15 cellular contexts compared by ENCODE assay signal in genomic region chr12:3158851-3159465, GRCh38.
DNase-seq lines count a peak whose midpoint lies in the region; TF ChIP-seq lines count a peak whose summit lies in the region.
"Had no signal": no experiment of that assay in that cellular context is flagged by ENCODE, and none has a peak within 500 bp of the region (broad histone marks: within the 10 kb centered on the region; RNA-seq: fewer than 3 reads in every experiment).

No MANE protein-coding gene starts in this region.

- 16 to 17% methylated on average over 11 of the region's 11 CpGs for WGBS in GM23248 (ENCODE audit: low coverage in 1 of 2, low lambda C conversion rate in 2 of 2, missing lambda C conversion rate in 2 of 2), 2 experiments
- WGBS in suprapubic skin, result 53% methylated on average over 11 of the region's 11 CpGs
- 49 to 74% (median 71%) methylated on average over 11 of the region's 11 CpGs for WGBS in stomach, 5 donors

- H3K27ac ChIP-seq in GM23248 (peak overlapping the region; percentile 65), brain microvascular endothelial cell (peak overlapping the region; percentile 56), suprapubic skin (peak overlapping the region; percentile 3), stomach (peak overlapping the region in 2 of 5 donors; percentile 24 to 79)

- in situ Hi-C loops in GM23248 (cut with MboI) (no loop called here), brain microvascular endothelial cell (cut with HindIII; ENCODE audit: low pct_ligation_motif_present, low sequenced_read_pairs) (no loop called here)

- H3K4me3 ChIP-seq in GM23248 (no peak overlapping the region), brain microvascular endothelial cell (ENCODE audit: low read depth, low read length) (no peak overlapping the region), suprapubic skin (no peak overlapping the region), stomach (no peak overlapping the region)
- H3K4me3 ChIP-seq: HAP-1, K562 had no signal

- no peaks in the 10 kb centered on the region for H3F3A ChIP-seq in GM23248 (ENCODE audit: insufficient read depth)

- no peaks in the 10 kb centered on the region for H3K9me2 ChIP-seq in GM23248 (ENCODE audit: insufficient read depth)

- peak overlapping the region; percentile 36 for H3K4me2 ChIP-seq in GM23248 (ENCODE audit: unreplicated experiment)

- H3K4me1 ChIP-seq in GM23248 (ENCODE audit: insufficient read depth) (peaks cover 16% of the 10 kb centered on the region), suprapubic skin (peaks cover 8% of the 10 kb centered on the region), stomach (peaks cover 0 to 12% (median 0%) of the 10 kb centered on the region in 4 donors)
- H3K4me1 ChIP-seq: HAP-1 had no signal

- no peak for TF ChIP-seq POLR2A in suprapubic skin (IDR thresholded peaks at IDR 0.05)
- no peak for TF ChIP-seq POLR2A in stomach (IDR thresholded peaks at IDR 0.05)

- H3K36me3 ChIP-seq in GM23248 (ENCODE audit: low read depth), result no peaks in the 10 kb centered on the region
- no peaks in the 10 kb centered on the region for H3K36me3 ChIP-seq in brain microvascular endothelial cell (replicated peaks)
- no peaks in the 10 kb centered on the region for H3K36me3 ChIP-seq in suprapubic skin
- no peaks in the 10 kb centered on the region for H3K36me3 ChIP-seq in stomach
- H3K36me3 ChIP-seq: HAP-1 had no signal

- TF ChIP-seq EP300 in suprapubic skin (IDR thresholded peaks at IDR 0.05) (no peak), stomach (IDR thresholded peaks at IDR 0.05) (no peak)

- peak overlapping the region; percentile 75 for H2AFZ ChIP-seq in GM23248

- DNase-seq in GM23248, result peak; percentile 73
- DNase-seq in brain microvascular endothelial cell, result peak; percentile 77
- peak; percentile 84 for DNase-seq in iris pigment epithelial cell (ENCODE audit: low read depth)
- DNase-seq in suprapubic skin (ENCODE audit: low spot score in 2 of 2), result no peak
- no peak for DNase-seq in NCI-H2171 (lab: John Stamatoyannopoulos, UW)
- DNase-seq in GF-D8 (lab: John Stamatoyannopoulos, UW), result no peak
- no peak for DNase-seq in UCSD-AML1 (lab: John Stamatoyannopoulos, UW; ENCODE audit: unreplicated experiment)
- no peak for DNase-seq in stomach
- DNase-seq: activated CD8-positive, alpha-beta T cell treated with anti-CD3 and anti-CD28 coated beads for 36 hours; Calu3; NCI-H187 treated with DMSO at 0.1 percent for 48 hours; stimulated activated CD4-positive, alpha-beta T cell treated with anti-CD3 and anti-CD28 coated beads, Interleukin-15, amount 100 ng/mL, for 24 hours; T-helper 1 cell had no signal

- no peaks in the 10 kb centered on the region for H3K27me3 ChIP-seq in GM23248 (replicated peaks; ENCODE audit: insufficient read depth)
- no peaks in the 10 kb centered on the region for H3K27me3 ChIP-seq in brain microvascular endothelial cell (replicated peaks)
- no peaks in the 10 kb centered on the region for H3K27me3 ChIP-seq in suprapubic skin
- no peaks in the 10 kb centered on the region for H3K27me3 ChIP-seq in stomach

- H4K20me1 ChIP-seq in GM23248 (ENCODE audit: insufficient read depth), result no peaks in the 10 kb centered on the region

- H3K9ac ChIP-seq in GM23248, result peak overlapping the region; percentile 67

- intact Hi-C loops in stomach (cut with DNase I; ENCODE audit: low total_unique reads), result no loop called here

- TF ChIP-seq CTCF in brain microvascular endothelial cell (IDR thresholded peaks at IDR 0.05; ENCODE audit: low read depth, low read length, missing control alignments) (no peak), suprapubic skin (IDR thresholded peaks at IDR 0.05) (no peak), stomach (IDR thresholded peaks at IDR 0.05) (no peak)

- no peaks in the 10 kb centered on the region for H3K9me3 ChIP-seq in GM23248 (ENCODE audit: low read depth)
- no peaks in the 10 kb centered on the region for H3K9me3 ChIP-seq in suprapubic skin
- no peaks in the 10 kb centered on the region for H3K9me3 ChIP-seq in stomach
- H3K9me3 ChIP-seq: HAP-1 had no signal

- H3K79me2 ChIP-seq in GM23248 (ENCODE audit: insufficient read depth), result no peaks in the 10 kb centered on the region

Comparison
In these comparisons a context has a peak if more than half of its experiments do, and no peak if none do; other contexts are left out.
1. DNase-seq: peak in GM23248 (single experiment), brain microvascular endothelial cell (single experiment) and iris pigment epithelial cell (single experiment); none in suprapubic skin (0 of 2), NCI-H2171 (single experiment), GF-D8 (single experiment), UCSD-AML1 (single experiment) and stomach (single experiment).